Comparison of ENCODE assay signal across 22 cellular contexts in genomic region chr6:101689156-101689555, GRCh38.
A peak's percentile ranks its signal among the peaks of the same experiment; 100 is the strongest.
DNase-seq lines count a peak whose midpoint lies in the region; TF ChIP-seq lines count a peak whose summit lies in the region.
"Had no signal": no experiment of that assay in that cellular context is flagged by ENCODE, and none has a peak within 500 bp of the region (broad histone marks: within the 10 kb centered on the region; RNA-seq: fewer than 3 reads in every experiment).

No MANE protein-coding gene starts in this region.

- WGBS in testis, 2 donors = 88 to 94% methylated on average over 1 of the region's 1 CpG

- BruUV-seq in A673 (replicated peaks; lab: Mats Ljungman, UMichigan) = no TSS peak

- DNase-seq in A673 (ENCODE audit: low spot score) (peak; percentile 56), NCI-H1105 treated with DMSO at 0.1 percent for 48 hours (lab: John Stamatoyannopoulos, UW) (peak; percentile 86), NCI-H2227 (lab: John Stamatoyannopoulos, UW; ENCODE audit: unreplicated experiment) (peak; percentile 7), testis (no peak), SHP77 treated with DMSO at 0.1 percent for 48 hours (lab: John Stamatoyannopoulos, UW) (no peak)
- DNase-seq in activated CD4-positive, CD25-positive, alpha-beta regulatory T cell treated with anti-CD3 and anti-CD28 coated beads, Interleukin-2, amount 50 U/mL, for 72 hours = no peak
- DNase-seq: ACHN; AML-193; BE2C; Calu3; CD4-positive, alpha-beta memory T cell; COR-L47; DMS 273 treated with DMSO at 0.1 percent for 48 hours; DMS79; EL; GDM1; GM23248; H7; HCEC 1CT had no signal

- TF ChIP-seq CTCF in A673 (conservative IDR thresholded peaks at IDR 0.05; ENCODE audit: low read depth, low read length) (no peak), testis (IDR thresholded peaks at IDR 0.05) (no peak)

- POLR2A ChIA-PET in A673 (lab: Charles Lee; ENCODE audit: low non-redundant PET) = no interaction called here

- intact Hi-C loops in A673 (cut with micrococcal nuclease; ENCODE audit: unreplicated experiment) = no loop called here
- intact Hi-C loops in testis (cut with DNase I; ENCODE audit: low total_unique reads) = no loop called here

- TF ChIP-seq POLR2A in testis (IDR thresholded peaks at IDR 0.05) = no peak

- CTCF ChIA-PET in A673 (lab: Charles Lee) = no interaction called here

- H3K4me1 ChIP-seq in A673 (ENCODE audit: insufficient read depth, low read length, poor library complexity, severe bottlenecking) (peaks cover 7% of the 10 kb centered on the region), testis (no peaks in the 10 kb centered on the region)

- H3K4me3 ChIP-seq in A673 (ENCODE audit: low read depth, low read length, poor library complexity, severe bottlenecking) (no peak overlapping the region), testis (no peak overlapping the region)
- H3K4me3 ChIP-seq: BLaER1 treated with 17β-estradiol and CSF1 and Interleukin-3, amounts not matched to agents 10 nM and 100 nM; GM12878; GM23248 had no signal

- H3K27me3 ChIP-seq in A673 (replicated peaks; ENCODE audit: insufficient read depth, low read depth, low read length, poor library complexity) (no peaks in the 10 kb centered on the region), testis (no peaks in the 10 kb centered on the region)
- H3K27me3 ChIP-seq: BE2C; BLaER1 treated with 17β-estradiol and CSF1 and Interleukin-3, amounts not matched to agents 10 nM and 100 nM had no signal

- no peaks in the 10 kb centered on the region for H3K9me3 ChIP-seq in A673 (ENCODE audit: low read depth, low read length, poor library complexity, severe bottlenecking)
- no peaks in the 10 kb centered on the region for H3K9me3 ChIP-seq in testis
- H3K9me3 ChIP-seq: BE2C; BLaER1 treated with 17β-estradiol and CSF1 and Interleukin-3, amounts not matched to agents 10 nM and 100 nM had no signal

- H3K36me3 ChIP-seq in A673 (ENCODE audit: insufficient read depth, low read length, poor library complexity, severe bottlenecking) (no peaks in the 10 kb centered on the region), testis (ENCODE audit: low read depth, missing control alignments) (no peaks in the 10 kb centered on the region)
- H3K36me3 ChIP-seq: BLaER1 treated with 17β-estradiol and CSF1 and Interleukin-3, amounts not matched to agents 10 nM and 100 nM had no signal

- H3K27ac ChIP-seq in A673 (ENCODE audit: low read depth, low read length, poor library complexity, severe bottlenecking) (no peak overlapping the region), testis (no peak overlapping the region)
- H3K27ac ChIP-seq: 22Rv1; BLaER1 treated with 17β-estradiol and CSF1 and Interleukin-3, amounts not matched to agents 10 nM and 100 nM; GM23248 had no signal

Comparison
In these comparisons a context has a peak if more than half of its experiments do, and no peak if none do; other contexts are left out.
1. DNase-seq: peak in A673 (single experiment), NCI-H1105 treated with DMSO at 0.1 percent for 48 hours (single experiment) and NCI-H2227 (single experiment); none in testis (single experiment), SHP77 treated with DMSO at 0.1 percent for 48 hours (single experiment) and activated CD4-positive, CD25-positive, alpha-beta regulatory T cell treated with anti-CD3 and anti-CD28 coated beads, Interleukin-2, amount 50 U/mL, for 72 hours (single experiment).